12 cellular contexts compared by ENCODE assay signal in genomic region chr1:62384276-62385005, GRCh38. TPM values are rescaled to one million over a fixed set of nuclear protein-coding genes. Genes with fewer than 3 reads are reported as not detected.
DNase-seq lines count a peak whose midpoint lies in the region; ATAC-seq and TF ChIP-seq lines count a peak whose summit lies in the region.
"Had no signal": no experiment of that assay in that cellular context is flagged by ENCODE, and none has a peak within 500 bp of the region (broad histone marks: within the 10 kb centered on the region; RNA-seq: fewer than 3 reads in every experiment).

No MANE protein-coding gene starts in this region.

- peak; percentile 96 for DNase-seq in H4 (ENCODE audit: low spot score)
- DNase-seq in NCI-H69 (lab: John Stamatoyannopoulos, UW) = peak; percentile 77
- peak; percentile 97 to 98 for DNase-seq in fibroblast of lung (ENCODE audit: low read depth in 2 of 2)
- DNase-seq in skeletal muscle cell (ENCODE audit: low read depth) = peak; percentile 93
- DNase-seq in stimulated activated naive CD8-positive, alpha-beta T cell treated with anti-CD3 and anti-CD28 coated beads, Interleukin-15, amount 100 ng/mL, for 72 hours = no peak
- DNase-seq in activated effector memory CD4-positive, alpha-beta T cell treated with anti-CD3 and anti-CD28 coated beads, Interleukin-2, amount 50 U/mL, for 16 hours = no peak
- DNase-seq: activated naive CD8-positive, alpha-beta T cell treated with anti-CD3 and anti-CD28 coated beads for 36 hours; NCI-H187; transverse colon had no signal

- no peaks in the 10 kb centered on the region for H3K4me1 Mint-ChIP-seq in stimulated activated naive CD8-positive, alpha-beta T cell treated with anti-CD3 and anti-CD28 coated beads, Interleukin-15, amount 100 ng/mL, for 72 hours
- H3K4me1 Mint-ChIP-seq: activated naive CD8-positive, alpha-beta T cell treated with anti-CD3 and anti-CD28 coated beads for 36 hours had no signal

- no peaks in the 10 kb centered on the region for H3K36me3 ChIP-seq in fibroblast of lung (ENCODE audit: control insufficient read depth, insufficient read depth, low read length)
- H3K36me3 ChIP-seq: transverse colon had no signal

- H3K4me2 ChIP-seq in fibroblast of lung (ENCODE audit: extremely low read depth, insufficient read depth, low read length) = no peak overlapping the region

- H3K9me3 Mint-ChIP-seq in stimulated activated naive CD8-positive, alpha-beta T cell treated with anti-CD3 and anti-CD28 coated beads, Interleukin-15, amount 100 ng/mL, for 72 hours = no peaks in the 10 kb centered on the region
- H3K9me3 Mint-ChIP-seq: activated naive CD8-positive, alpha-beta T cell treated with anti-CD3 and anti-CD28 coated beads for 36 hours; natural killer cell treated with Interleukin-12 subunit alpha and Interleukin-12 subunit beta and Interleukin-15 and Interleukin-18, amount 100 ng/mL, for 72 hours had no signal

- no peaks in the 10 kb centered on the region for H3K9me3 ChIP-seq in fibroblast of lung (ENCODE audit: control insufficient read depth, insufficient read depth, low read depth, low read length)
- H3K9me3 ChIP-seq: transverse colon had no signal

- H4K20me1 ChIP-seq in fibroblast of lung (ENCODE audit: control insufficient read depth, extremely low read depth, insufficient read depth, low read length) = no peaks in the 10 kb centered on the region

- peaks cover 8% of the 10 kb centered on the region for H3K27me3 Mint-ChIP-seq in stimulated activated naive CD8-positive, alpha-beta T cell treated with anti-CD3 and anti-CD28 coated beads, Interleukin-15, amount 100 ng/mL, for 72 hours

- no peaks in the 10 kb centered on the region for H3K4me1 ChIP-seq in fibroblast of lung (ENCODE audit: control insufficient read depth, extremely low read depth, insufficient read depth, low read length)

- H3K79me2 ChIP-seq in fibroblast of lung (ENCODE audit: control insufficient read depth, insufficient read depth, low read length) = no peaks in the 10 kb centered on the region

- no peak for TF ChIP-seq CTCF in fibroblast of lung (conservative IDR thresholded peaks at IDR 0.05 in 1 of 2, IDR thresholded peaks at IDR 0.05 in 1 of 2; ENCODE audit: low read depth in 1 of 2, low read length in 2 of 2)

- no peak overlapping the region for H3K4me3 ChIP-seq in fibroblast of lung (replicated peaks in 1 of 4; ENCODE audit: control extremely low read depth in 1 of 4, insufficient read depth in 1 of 4, low read depth in 3 of 4, low read length in 4 of 4)
- H3K4me3 ChIP-seq in skeletal muscle cell (ENCODE audit: low read depth, low read length) = no peak overlapping the region
- H3K4me3 ChIP-seq: transverse colon had no signal

- ATAC-seq in stimulated activated naive CD8-positive, alpha-beta T cell treated with anti-CD3 and anti-CD28 coated beads, Interleukin-15, amount 100 ng/mL, for 72 hours = no peak
- no peak for ATAC-seq in HG03280 (IDR thresholded peaks at IDR 0.05; ENCODE audit: unreplicated experiment)
- ATAC-seq in GM18867 (IDR thresholded peaks at IDR 0.05; ENCODE audit: unreplicated experiment) = no peak
- ATAC-seq: natural killer cell treated with Interleukin-12 subunit alpha and Interleukin-12 subunit beta and Interleukin-15 and Interleukin-18, amount 100 ng/mL, for 72 hours had no signal

- H3K9ac ChIP-seq in fibroblast of lung (ENCODE audit: insufficient read depth, low read length) = no peak overlapping the region

- H2AFZ ChIP-seq in fibroblast of lung (ENCODE audit: low read length) = no peak overlapping the region

- no peaks in the 10 kb centered on the region for H3K27me3 ChIP-seq in fibroblast of lung (ENCODE audit: control insufficient read depth, insufficient read depth, low read length)
- H3K27me3 ChIP-seq: transverse colon had no signal

- H3K27ac ChIP-seq in fibroblast of lung (ENCODE audit: insufficient read depth, low read length) = no peak overlapping the region
- H3K27ac ChIP-seq: transverse colon had no signal

- no peak overlapping the region for H3K4me3 Mint-ChIP-seq in stimulated activated naive CD8-positive, alpha-beta T cell treated with anti-CD3 and anti-CD28 coated beads, Interleukin-15, amount 100 ng/mL, for 72 hours
- H3K4me3 Mint-ChIP-seq: activated naive CD8-positive, alpha-beta T cell treated with anti-CD3 and anti-CD28 coated beads for 36 hours; natural killer cell treated with Interleukin-12 subunit alpha and Interleukin-12 subunit beta and Interleukin-15 and Interleukin-18, amount 100 ng/mL, for 72 hours had no signal

- H3K27ac Mint-ChIP-seq in stimulated activated naive CD8-positive, alpha-beta T cell treated with anti-CD3 and anti-CD28 coated beads, Interleukin-15, amount 100 ng/mL, for 72 hours = peak overlapping the region in 1 of 2 donors; percentile 55
- H3K27ac Mint-ChIP-seq: activated naive CD8-positive, alpha-beta T cell treated with anti-CD3 and anti-CD28 coated beads for 36 hours; natural killer cell treated with Interleukin-12 subunit alpha and Interleukin-12 subunit beta and Interleukin-15 and Interleukin-18, amount 100 ng/mL, for 72 hours had no signal

RNA-seq across cellular contexts. Expression of gene USP1, which starts 52.4 kb away (rescaled TPM):
- total RNA-seq in H4 (2014; rRNA removed; shearing (Covaris generic)) = 55.4 and 63.2 TPM in 2 replicates
- 19.5 and 20.0 TPM in 2 replicates for total RNA-seq in fibroblast of lung
- 17.3 and 21.1 TPM in 2 replicates for polyA plus RNA-seq in fibroblast of lung
- polyA plus RNA-seq in fibroblast of lung (2012) = 16.6 and 22.2 TPM in 2 replicates
- 0.85 and 0.86 TPM in 2 replicates for polyA minus RNA-seq in fibroblast of lung (ENCODE audit: low replicate concordance)

Comparison
In these comparisons a context has a peak if more than half of its experiments do, and no peak if none do; other contexts are left out.
1. DNase-seq: peak in H4 (single experiment), NCI-H69 (single experiment), fibroblast of lung (2 of 2) and skeletal muscle cell (single experiment); none in stimulated activated naive CD8-positive, alpha-beta T cell treated with anti-CD3 and anti-CD28 coated beads, Interleukin-15, amount 100 ng/mL, for 72 hours (0 of 2) and activated effector memory CD4-positive, alpha-beta T cell treated with anti-CD3 and anti-CD28 coated beads, Interleukin-2, amount 50 U/mL, for 16 hours (single experiment).